In the genomic region with DNA sequence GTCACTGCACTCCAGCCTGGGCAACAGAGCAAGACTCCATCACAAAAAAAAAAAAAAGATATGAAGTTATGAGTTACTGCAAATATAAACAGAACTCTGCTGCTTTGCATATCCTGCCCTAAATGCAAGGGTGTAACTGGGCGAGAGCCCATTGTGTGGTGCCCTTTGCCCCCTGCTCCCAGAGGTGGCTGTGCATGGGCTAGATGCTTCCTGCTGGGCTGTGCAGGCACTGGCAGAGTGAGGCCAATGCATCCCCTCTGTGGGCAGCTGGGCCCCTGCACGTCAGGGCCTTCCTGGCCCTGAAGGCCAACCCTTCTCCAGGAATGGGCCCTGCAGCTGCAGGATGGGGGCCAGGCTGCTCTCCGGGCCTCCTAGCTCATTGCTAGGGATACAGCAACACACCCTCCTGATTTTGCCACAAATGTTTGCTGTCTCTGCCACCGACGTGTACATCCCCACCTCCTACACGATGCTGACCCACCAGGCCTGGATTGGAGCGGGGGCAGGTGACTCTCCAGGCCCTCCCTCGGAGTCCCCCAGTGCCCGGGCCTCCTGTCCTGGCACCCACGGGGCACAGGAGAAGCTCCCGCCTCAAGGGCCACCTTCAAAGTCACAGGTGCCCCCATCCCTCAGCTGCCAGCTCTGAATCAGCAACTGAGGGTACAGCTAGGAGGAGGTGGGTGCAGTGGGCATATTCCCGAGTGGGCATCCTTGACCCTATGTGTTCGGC, we compare ENCODE assay signal across 12 cellular contexts.
"Had no signal": no experiment of that assay in that cellular context is flagged by ENCODE, and none has a peak within 500 bp of the region (broad histone marks: within the 10 kb centered on the region; RNA-seq: fewer than 3 reads in every experiment).

No MANE protein-coding gene starts in this region.

- H3K27me3 ChIP-seq: breast epithelium had no signal

- H3K9me3 ChIP-seq: breast epithelium had no signal

- H3K36me3 ChIP-seq: breast epithelium had no signal

- H3K4me3 ChIP-seq: breast epithelium had no signal

- DNase-seq: activated CD4-positive, alpha-beta T cell treated with anti-CD3 and anti-CD28 coated beads for 4 hours; activated CD8-positive, alpha-beta memory T cell treated with anti-CD3 and anti-CD28 coated beads, Interleukin-2, amount 50 U/mL, for 48 hours; activated CD8-positive, alpha-beta T cell treated with anti-CD3 and anti-CD28 coated beads, Interleukin-2, amount 10 ng/mL, durations not matched to agents 7 days and 5 days; aorta; erythroblast; hypothalamus; mammary epithelial cell; naive thymus-derived CD8-positive, alpha-beta T cell; stimulated activated CD4-positive, alpha-beta T cell treated with anti-CD3 and anti-CD28 coated beads, Interleukin-4, amount 100 ng/mL, for 1 hour; stimulated activated CD8-positive, alpha-beta memory T cell treated with anti-CD3 and anti-CD28 coated beads, Interleukin-4, amount 100 ng/mL, for 48 hours; stimulated activated naive CD8-positive, alpha-beta T cell treated with anti-CD3 and anti-CD28 coated beads, Interleukin-15, Interleukin-2, amounts not matched to agents 100 U/mL and 50 U/mL, for 24 hours had no signal

- ATAC-seq: activated CD8-positive, alpha-beta T cell treated with anti-CD3 and anti-CD28 coated beads, Interleukin-2, amount 10 ng/mL, durations not matched to agents 7 days and 5 days; naive thymus-derived CD8-positive, alpha-beta T cell; stimulated activated naive CD8-positive, alpha-beta T cell treated with anti-CD3 and anti-CD28 coated beads, Interleukin-15, Interleukin-2, amounts not matched to agents 100 U/mL and 50 U/mL, for 24 hours had no signal

- H3K4me1 ChIP-seq: breast epithelium had no signal

- H3K27ac ChIP-seq: breast epithelium had no signal
